ENCODE assay signal across 13 cellular contexts in genomic region chr1:53344921-53345838, GRCh38. TPM values are rescaled to one million over a fixed set of nuclear protein-coding genes. Genes with fewer than 3 reads are reported as not detected.
DNase-seq lines count a peak whose midpoint lies in the region; ATAC-seq, FAIRE-seq and TF ChIP-seq lines count a peak whose summit lies in the region.
"Had no signal": no experiment of that assay in that cellular context is flagged by ENCODE, and none has a peak within 500 bp of the region (broad histone marks: within the 10 kb centered on the region; RNA-seq: fewer than 3 reads in every experiment).

No MANE protein-coding gene starts in this region.

- intact Hi-C loops in thyroid gland (cut with DNase I): no loop called here

- H3K4me1 ChIP-seq in thyroid gland: no peaks in the 10 kb centered on the region
- H3K4me1 ChIP-seq: lower lobe of right lung had no signal

- TF ChIP-seq POLR2A in GM12892 (IDR thresholded peaks at IDR 0.05; ENCODE audit: low read depth, low read length) (no peak), thyroid gland (IDR thresholded peaks at IDR 0.05) (no peak)

- 91 to 96% methylated on average over 11 of the region's 11 CpGs for WGBS in thyroid gland, 2 donors

- no peaks in the 10 kb centered on the region for H3K36me3 ChIP-seq in thyroid gland
- H3K36me3 ChIP-seq: brain microvascular endothelial cell, lower lobe of right lung had no signal

- ATAC-seq in GM19328 (IDR thresholded peaks at IDR 0.05; ENCODE audit: unreplicated experiment): peak; percentile 87
- ATAC-seq in HG02885 (IDR thresholded peaks at IDR 0.05; ENCODE audit: poor library complexity, unreplicated experiment): peak; percentile 89
- ATAC-seq: lower lobe of right lung had no signal

- FAIRE-seq in GM12892 (lab: Jason Lieb, UNC) (peak; percentile 94), frontal cortex (lab: Jason Lieb, UNC) (no peak)
- FAIRE-seq: small intestine had no signal

- H3K9me3 ChIP-seq in thyroid gland: no peaks in the 10 kb centered on the region
- H3K9me3 ChIP-seq: lower lobe of right lung had no signal

- DNase-seq in GM12892 (ENCODE audit: insufficient read length) (no peak), midbrain (lab: John Stamatoyannopoulos, UW) (no peak), thyroid gland (no peak), GDM1 (lab: John Stamatoyannopoulos, UW) (no peak), frontal cortex (ENCODE audit: low spot score in 2 of 2) (no peak)
- peak; percentile 28 for DNase-seq in activated CD8-positive, alpha-beta memory T cell treated with anti-CD3 and anti-CD28 coated beads, Interleukin-2, amount 50 U/mL, for 48 hours
- DNase-seq: brain microvascular endothelial cell; CD4-positive, CD25-positive, alpha-beta regulatory T cell; Kasumi-1; lower lobe of right lung; small intestine had no signal

- no peak for TF ChIP-seq CTCF in thyroid gland (IDR thresholded peaks at IDR 0.05)

- no peaks in the 10 kb centered on the region for H3K27me3 ChIP-seq in thyroid gland
- H3K27me3 ChIP-seq: brain microvascular endothelial cell had no signal

- no peak overlapping the region for H3K27ac ChIP-seq in thyroid gland
- H3K27ac ChIP-seq: brain microvascular endothelial cell, lower lobe of right lung had no signal

- no peak overlapping the region for H3K4me3 ChIP-seq in thyroid gland (replicated peaks in 1 of 3)
- H3K4me3 ChIP-seq: lower lobe of right lung had no signal

RNA-seq across cellular contexts. Expression of gene LRP8, which starts 17.3 kb away (rescaled TPM):
- polyA plus RNA-seq in GM12892 (2012; ENCODE audit: missing spikeins): 16.3 TPM
- total RNA-seq in thyroid gland: 100 to 1,000 TPM in 3 of 4 donors, 10 to 100 TPM in 1; 92.8 to 200 (median 143) TPM
- 83.6 TPM for total RNA-seq in frontal cortex
